In the genomic region with DNA sequence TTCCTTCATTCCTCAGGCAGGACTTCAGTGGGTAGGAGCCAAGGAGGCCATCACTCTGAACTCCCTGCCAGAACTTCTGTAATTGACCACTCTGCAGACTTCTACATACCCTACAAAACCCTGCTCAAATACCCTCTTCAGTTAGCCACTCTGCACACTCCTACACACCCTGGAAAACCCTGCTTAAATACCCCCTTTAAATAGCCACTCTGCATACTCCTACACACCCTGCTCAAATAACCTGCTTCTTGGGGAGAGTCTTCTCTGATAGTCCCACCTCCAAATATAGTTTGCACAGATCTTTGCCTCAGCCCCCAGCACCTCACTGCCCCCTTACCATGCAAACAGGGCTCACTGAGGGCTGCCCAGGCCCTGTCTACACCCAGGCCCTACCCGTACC, we compare ENCODE assay signal across 21 cellular contexts. TPM values are rescaled to one million over a fixed set of nuclear protein-coding genes. Genes with fewer than 3 reads are reported as not detected.
DNase-seq lines count a peak whose midpoint lies in the region; ATAC-seq and TF ChIP-seq lines count a peak whose summit lies in the region.
"Had no signal": no experiment of that assay in that cellular context is flagged by ENCODE, and none has a peak within 500 bp of the region (broad histone marks: within the 10 kb centered on the region; RNA-seq: fewer than 3 reads in every experiment).

No MANE protein-coding gene starts in this region.

- H3K27ac Mint-ChIP-seq in activated naive CD4-positive, alpha-beta T cell treated with anti-CD3 and anti-CD28 coated beads, Interleukin-2, amount 50 U/mL, for 24 hours: peak overlapping the region; percentile 52
- no peak overlapping the region for H3K27ac Mint-ChIP-seq in activated naive CD4-positive, alpha-beta T cell treated with anti-CD3 and anti-CD28 coated beads for 36 hours
- H3K27ac Mint-ChIP-seq in activated CD8-positive, alpha-beta T cell treated with anti-CD3 and anti-CD28 coated beads for 36 hours: peak overlapping the region; percentile 4
- H3K27ac Mint-ChIP-seq in memory B cell: peak overlapping the region; percentile 5
- H3K27ac Mint-ChIP-seq in osteocyte (ENCODE audit: unreplicated experiment): no peak overlapping the region
- H3K27ac Mint-ChIP-seq: effector memory CD8-positive, alpha-beta T cell had no signal

- CTCF ChIA-PET in activated naive CD4-positive, alpha-beta T cell treated with anti-CD3 and anti-CD28 coated beads for 36 hours (lab: Charles Lee): no interaction called here
- CTCF ChIA-PET in activated CD8-positive, alpha-beta T cell treated with anti-CD3 and anti-CD28 coated beads for 36 hours (lab: Charles Lee): interaction anchor here (1.5 kb wide), 1 partner anchor 25 kb away, joined by 3 read pairs; no protein-coding TSS in a partner anchor

- TF ChIP-seq CTCF in activated CD8-positive, alpha-beta T cell treated with anti-CD3 and anti-CD28 coated beads for 36 hours (IDR thresholded peaks at IDR 0.05): no peak
- TF ChIP-seq CTCF in osteocyte (IDR thresholded peaks at IDR 0.05): no peak

- peaks cover 8% of the 10 kb centered on the region for H3K36me3 Mint-ChIP-seq in activated naive CD4-positive, alpha-beta T cell treated with anti-CD3 and anti-CD28 coated beads, Interleukin-2, amount 50 U/mL, for 24 hours
- peaks cover 30% of the 10 kb centered on the region for H3K36me3 Mint-ChIP-seq in activated naive CD4-positive, alpha-beta T cell treated with anti-CD3 and anti-CD28 coated beads for 36 hours (ENCODE audit: low read depth)
- H3K36me3 Mint-ChIP-seq in activated CD8-positive, alpha-beta T cell treated with anti-CD3 and anti-CD28 coated beads for 36 hours (ENCODE audit: low read depth): peaks cover 28% of the 10 kb centered on the region
- H3K36me3 Mint-ChIP-seq in memory B cell (peaks cover 28% of the 10 kb centered on the region), osteocyte (ENCODE audit: unreplicated experiment) (no peaks in the 10 kb centered on the region)

- peaks cover 72% of the 10 kb centered on the region for H3K4me1 Mint-ChIP-seq in activated naive CD4-positive, alpha-beta T cell treated with anti-CD3 and anti-CD28 coated beads, Interleukin-2, amount 50 U/mL, for 24 hours
- peaks cover 60% of the 10 kb centered on the region for H3K4me1 Mint-ChIP-seq in activated naive CD4-positive, alpha-beta T cell treated with anti-CD3 and anti-CD28 coated beads for 36 hours (ENCODE audit: low read depth)
- peaks cover 41% of the 10 kb centered on the region for H3K4me1 Mint-ChIP-seq in activated CD8-positive, alpha-beta T cell treated with anti-CD3 and anti-CD28 coated beads for 36 hours (ENCODE audit: low read depth)
- peaks cover 12% of the 10 kb centered on the region for H3K4me1 Mint-ChIP-seq in memory B cell
- H3K4me1 Mint-ChIP-seq in osteocyte (ENCODE audit: unreplicated experiment): no peaks in the 10 kb centered on the region

- ATAC-seq in activated CD8-positive, alpha-beta T cell treated with anti-CD3 and anti-CD28 coated beads for 36 hours: peak; percentile 23
- no peak for ATAC-seq in memory B cell (ENCODE audit: low read depth)
- ATAC-seq: effector memory CD8-positive, alpha-beta T cell; HCT116; left lobe of liver; PC-3 had no signal

- H3K9me3 Mint-ChIP-seq in activated naive CD4-positive, alpha-beta T cell treated with anti-CD3 and anti-CD28 coated beads, Interleukin-2, amount 50 U/mL, for 24 hours: no peaks in the 10 kb centered on the region
- no peaks in the 10 kb centered on the region for H3K9me3 Mint-ChIP-seq in activated naive CD4-positive, alpha-beta T cell treated with anti-CD3 and anti-CD28 coated beads for 36 hours
- no peaks in the 10 kb centered on the region for H3K9me3 Mint-ChIP-seq in activated CD8-positive, alpha-beta T cell treated with anti-CD3 and anti-CD28 coated beads for 36 hours
- H3K9me3 Mint-ChIP-seq in memory B cell: no peaks in the 10 kb centered on the region
- no peaks in the 10 kb centered on the region for H3K9me3 Mint-ChIP-seq in osteocyte (ENCODE audit: unreplicated experiment)
- H3K9me3 Mint-ChIP-seq: effector memory CD8-positive, alpha-beta T cell; neural crest cell had no signal

- H3K27me3 Mint-ChIP-seq in activated naive CD4-positive, alpha-beta T cell treated with anti-CD3 and anti-CD28 coated beads, Interleukin-2, amount 50 U/mL, for 24 hours: no peaks in the 10 kb centered on the region
- no peaks in the 10 kb centered on the region for H3K27me3 Mint-ChIP-seq in activated naive CD4-positive, alpha-beta T cell treated with anti-CD3 and anti-CD28 coated beads for 36 hours (ENCODE audit: low read depth)
- H3K27me3 Mint-ChIP-seq in activated CD8-positive, alpha-beta T cell treated with anti-CD3 and anti-CD28 coated beads for 36 hours: no peaks in the 10 kb centered on the region
- H3K27me3 Mint-ChIP-seq in memory B cell (no peaks in the 10 kb centered on the region), osteocyte (ENCODE audit: unreplicated experiment) (no peaks in the 10 kb centered on the region)
- H3K27me3 Mint-ChIP-seq: effector memory CD8-positive, alpha-beta T cell had no signal

- intact Hi-C loops in activated naive CD4-positive, alpha-beta T cell treated with anti-CD3 and anti-CD28 coated beads for 36 hours (cut with micrococcal nuclease): no loop called here
- intact Hi-C loops in activated CD8-positive, alpha-beta T cell treated with anti-CD3 and anti-CD28 coated beads for 36 hours (cut with micrococcal nuclease): no loop called here

- POLR2A ChIA-PET in activated CD8-positive, alpha-beta T cell treated with anti-CD3 and anti-CD28 coated beads for 36 hours (lab: Charles Lee): interaction anchor here (5.3 kb wide), 1 partner anchor 11 kb away, joined by 30 read pairs; no protein-coding TSS in a partner anchor

- DNase-seq in activated naive CD4-positive, alpha-beta T cell treated with anti-CD3 and anti-CD28 coated beads for 36 hours: no peak
- DNase-seq in activated CD8-positive, alpha-beta T cell treated with anti-CD3 and anti-CD28 coated beads for 36 hours: no peak
- DNase-seq in memory B cell (ENCODE audit: low spot score in 2 of 2) (no peak), GM19240 (ENCODE audit: insufficient read length, low spot score) (no peak), CD1c-positive myeloid dendritic cell (ENCODE audit: extremely low spot score) (no peak), osteocyte (ENCODE audit: extremely low spot score, unreplicated experiment) (no peak)
- DNase-seq: activated CD4-positive, alpha-beta T cell treated with anti-CD3 and anti-CD28 coated beads for 4 hours; effector memory CD8-positive, alpha-beta T cell; mesenchymal stem cell; MV-4-11; NCI-H1436 treated with DMSO at 0.1 percent for 48 hours; NCI-H345; NCI-H69; PC-3; T-helper 9 cell had no signal

- H3K4me3 Mint-ChIP-seq in activated naive CD4-positive, alpha-beta T cell treated with anti-CD3 and anti-CD28 coated beads, Interleukin-2, amount 50 U/mL, for 24 hours: peak overlapping the region; percentile 3
- no peak overlapping the region for H3K4me3 Mint-ChIP-seq in activated naive CD4-positive, alpha-beta T cell treated with anti-CD3 and anti-CD28 coated beads for 36 hours
- H3K4me3 Mint-ChIP-seq in activated CD8-positive, alpha-beta T cell treated with anti-CD3 and anti-CD28 coated beads for 36 hours: no peak overlapping the region
- H3K4me3 Mint-ChIP-seq in memory B cell (no peak overlapping the region), osteocyte (ENCODE audit: unreplicated experiment) (no peak overlapping the region)
- H3K4me3 Mint-ChIP-seq: effector memory CD8-positive, alpha-beta T cell; neural crest cell had no signal

RNA-seq across cellular contexts. Expression of a gene that starts 18.6 kb away (rescaled TPM):
- 10 to 100 TPM; 51.4 to 52.0 TPM for total RNA-seq in activated naive CD4-positive, alpha-beta T cell treated with anti-CD3 and anti-CD28 coated beads for 36 hours
- total RNA-seq in activated CD8-positive, alpha-beta T cell treated with anti-CD3 and anti-CD28 coated beads for 36 hours: 10 to 100 TPM; 42.9 to 43.4 TPM
- total RNA-seq in osteocyte: 35.8 and 42.9 TPM in 2 replicates

RNA-seq across cellular contexts. Expression of a gene that starts 18.9 kb away (rescaled TPM):
- 10 to 100 TPM; 62.7 to 68.3 TPM for total RNA-seq in activated naive CD4-positive, alpha-beta T cell treated with anti-CD3 and anti-CD28 coated beads for 36 hours
- total RNA-seq in activated CD8-positive, alpha-beta T cell treated with anti-CD3 and anti-CD28 coated beads for 36 hours: 10 to 100 TPM; 34.6 to 36.7 TPM
- total RNA-seq in osteocyte: not detected in 2 replicates
- total RNA-seq: G401, neural crest cell, smooth muscle cell had no signal

RNA-seq across cellular contexts. Expression of a gene that starts 56.7 kb away (rescaled TPM):
- total RNA-seq in activated naive CD4-positive, alpha-beta T cell treated with anti-CD3 and anti-CD28 coated beads for 36 hours: 10 to 100 TPM; 93.9 to 96.9 TPM
- total RNA-seq in activated CD8-positive, alpha-beta T cell treated with anti-CD3 and anti-CD28 coated beads for 36 hours: 100 to 1,000 TPM; 118 to 120 TPM
- 28.1 and 32.9 TPM in 2 replicates for total RNA-seq in osteocyte

Comparison
In these comparisons a context has a peak if more than half of its experiments do, and no peak if none do; other contexts are left out.
1. H3K27ac Mint-ChIP-seq: peak in activated naive CD4-positive, alpha-beta T cell treated with anti-CD3 and anti-CD28 coated beads, Interleukin-2, amount 50 U/mL, for 24 hours (single experiment), activated CD8-positive, alpha-beta T cell treated with anti-CD3 and anti-CD28 coated beads for 36 hours (single experiment) and memory B cell (single experiment); none in activated naive CD4-positive, alpha-beta T cell treated with anti-CD3 and anti-CD28 coated beads for 36 hours (single experiment) and osteocyte (single experiment).
2. RNA of a gene that starts 18.9 kb away (total RNA-seq): 62.7 to 68.3 TPM in activated naive CD4-positive, alpha-beta T cell treated with anti-CD3 and anti-CD28 coated beads for 36 hours and 34.6 to 36.7 TPM in activated CD8-positive, alpha-beta T cell treated with anti-CD3 and anti-CD28 coated beads for 36 hours; not detected in osteocyte; every median in the first group is over 10 times any median in the second.